23 cellular contexts compared by ENCODE assay signal in the genomic region with DNA sequence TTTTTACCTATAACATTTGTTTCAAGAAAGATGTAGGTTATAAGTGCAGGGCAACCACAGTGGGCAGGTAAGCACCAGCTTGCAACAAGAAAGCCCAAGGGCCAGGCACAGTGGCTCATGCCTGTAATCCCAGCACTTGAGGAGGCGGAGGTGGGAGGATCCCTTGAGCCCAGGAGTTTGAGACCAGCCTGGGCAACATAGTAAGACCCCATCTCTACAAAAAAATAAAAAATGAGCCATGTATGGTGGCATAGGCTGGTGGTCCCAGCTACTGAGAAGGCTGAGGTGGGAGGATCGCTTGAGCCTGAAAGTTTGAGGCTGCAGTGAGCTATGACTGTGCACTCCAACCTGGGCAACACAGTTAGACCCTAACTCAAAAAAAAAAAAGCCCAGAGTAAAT. TPM values are rescaled to one million over a fixed set of nuclear protein-coding genes. Genes with fewer than 3 reads are reported as not detected.
DNase-seq lines count a peak whose midpoint lies in the region; ATAC-seq and TF ChIP-seq lines count a peak whose summit lies in the region.
"Had no signal": no experiment of that assay in that cellular context is flagged by ENCODE, and none has a peak within 500 bp of the region (broad histone marks: within the 10 kb centered on the region; RNA-seq: fewer than 3 reads in every experiment).

No MANE protein-coding gene starts in this region.

- DNase-seq in WTC11 (ENCODE audit: low spot score) (no peak), hepatic stellate cell (ENCODE audit: low spot score) (no peak), putamen (ENCODE audit: low spot score) (no peak)
- no peak for DNase-seq in stimulated activated naive B cell treated with anti-CD40 and anti-IgM and Interleukin-4, amounts not matched to agents 10 μg/mL and 1 μg/mL and 100 μg/mL, for 72 hours
- DNase-seq: 8988T; ACHN; BE2C; C1 segment of cervical spinal cord; CD4-positive, alpha-beta memory T cell; CD4-positive, CD25-positive, alpha-beta regulatory T cell; CD8-positive, alpha-beta memory T cell; COR-L47; DMS 273 treated with DMSO at 0.1 percent for 48 hours; DMS153; DMS53; DMS79; DND-41; EL; GDM1 had no signal

- no peaks in the 10 kb centered on the region for H3K9me3 ChIP-seq in HEK293 (ENCODE audit: control insufficient read depth, insufficient read depth, low read depth, low read length)
- H3K9me3 ChIP-seq: BE2C, BLaER1 had no signal

- no peak for ATAC-seq in WTC11
- no peak for ATAC-seq in stimulated activated naive B cell treated with anti-CD40 and anti-IgM and Interleukin-4, amounts not matched to agents 10 μg/mL and 1 μg/mL and 100 μg/mL, for 72 hours (replicated peaks)
- ATAC-seq: GM12878 had no signal

- POLR2A ChIA-PET in HEK293 (lab: Yijun Ruan, JAX), result no interaction called here
- POLR2A ChIA-PET in WTC11 (lab: Charles Lee), result no interaction called here

- no peaks in the 10 kb centered on the region for H3K9me3 Mint-ChIP-seq in WTC11
- H3K9me3 Mint-ChIP-seq in stimulated activated naive B cell treated with anti-CD40 and anti-IgM and Interleukin-4, amounts not matched to agents 10 μg/mL and 1 μg/mL and 100 μg/mL, for 72 hours, result no peaks in the 10 kb centered on the region
- H3K9me3 Mint-ChIP-seq: CD14-positive monocyte; CD4-positive, alpha-beta memory T cell; CD8-positive, alpha-beta memory T cell had no signal

- no peak overlapping the region for H3K27ac Mint-ChIP-seq in WTC11
- peak overlapping the region; percentile 80 for H3K27ac Mint-ChIP-seq in stimulated activated naive B cell treated with anti-CD40 and anti-IgM and Interleukin-4, amounts not matched to agents 10 μg/mL and 1 μg/mL and 100 μg/mL, for 72 hours
- H3K27ac Mint-ChIP-seq: CD4-positive, CD25-positive, alpha-beta regulatory T cell had no signal

- no peaks in the 10 kb centered on the region for H3K4me1 ChIP-seq in HEK293 (ENCODE audit: control insufficient read depth, insufficient read depth, low read length)
- H3K4me1 ChIP-seq: BLaER1 had no signal

- no peaks in the 10 kb centered on the region for H3K4me1 Mint-ChIP-seq in WTC11
- H3K4me1 Mint-ChIP-seq in stimulated activated naive B cell treated with anti-CD40 and anti-IgM and Interleukin-4, amounts not matched to agents 10 μg/mL and 1 μg/mL and 100 μg/mL, for 72 hours, result peaks cover 4 to 15% of the 10 kb centered on the region in 2 donors

- H3K4me3 Mint-ChIP-seq in WTC11, result no peak overlapping the region
- no peak overlapping the region for H3K4me3 Mint-ChIP-seq in stimulated activated naive B cell treated with anti-CD40 and anti-IgM and Interleukin-4, amounts not matched to agents 10 μg/mL and 1 μg/mL and 100 μg/mL, for 72 hours
- H3K4me3 Mint-ChIP-seq: CD14-positive monocyte; CD4-positive, alpha-beta memory T cell; CD8-positive, alpha-beta memory T cell had no signal

- peaks cover 20% of the 10 kb centered on the region for H3K36me3 Mint-ChIP-seq in WTC11
- peaks cover 36 to 58% of the 10 kb centered on the region in 2 donors for H3K36me3 Mint-ChIP-seq in stimulated activated naive B cell treated with anti-CD40 and anti-IgM and Interleukin-4, amounts not matched to agents 10 μg/mL and 1 μg/mL and 100 μg/mL, for 72 hours

- no peak overlapping the region for H3K27ac ChIP-seq in HEK293 (ENCODE audit: extremely low read depth, low read depth, low read length)
- H3K27ac ChIP-seq: BLaER1 had no signal

- peaks cover 11 to 37% of the 10 kb centered on the region in 2 experiments for H3K36me3 ChIP-seq in HEK293 (ENCODE audit: control insufficient read depth in 2 of 2, insufficient read depth in 1 of 2, low read length in 2 of 2)

- H3K27me3 Mint-ChIP-seq in WTC11 (ENCODE audit: low read depth), result no peaks in the 10 kb centered on the region
- H3K27me3 Mint-ChIP-seq in stimulated activated naive B cell treated with anti-CD40 and anti-IgM and Interleukin-4, amounts not matched to agents 10 μg/mL and 1 μg/mL and 100 μg/mL, for 72 hours, result no peaks in the 10 kb centered on the region
- H3K27me3 Mint-ChIP-seq: CD4-positive, alpha-beta memory T cell; CD4-positive, CD25-positive, alpha-beta regulatory T cell; CD8-positive, alpha-beta memory T cell had no signal

- CTCF ChIA-PET in HEK293 (lab: Yijun Ruan, JAX), result interaction anchor here (0.6 to 0.7 kb wide), 3 partner anchors 22 to 477 kb away, joined by 3 to 4 read pairs (median 3); no protein-coding TSS in a partner anchor
- CTCF ChIA-PET in WTC11 (lab: Charles Lee), result no interaction called here

- TF ChIP-seq CTCF in HEK293 (tag by site-specific recombination; IDR thresholded peaks at IDR 0.05) (no peak), WTC11 (IDR thresholded peaks at IDR 0.05) (no peak)

- H3K4me3 ChIP-seq in HEK293 (ENCODE audit: low read depth, low read length), result no peak overlapping the region
- H3K4me3 ChIP-seq: BLaER1, GM12878 had no signal

TF ChIP-seq in HEK293, 187 proteins besides CTCF, POLR2A, EP300 and RAD21:
- TF ChIP-seq GLIS2 (tag by site-specific recombination; IDR thresholded peaks at IDR 0.05) (no peak), ZNF121 (tag by site-specific recombination; IDR thresholded peaks at IDR 0.05) (peak; percentile 98)
TF ChIP-seq in HEK293: peak in this region for 1.

TF ChIP-seq in WTC11, 78 proteins besides CTCF, POLR2A, EP300 and RAD21:
- TF ChIP-seq, protein P1, sequence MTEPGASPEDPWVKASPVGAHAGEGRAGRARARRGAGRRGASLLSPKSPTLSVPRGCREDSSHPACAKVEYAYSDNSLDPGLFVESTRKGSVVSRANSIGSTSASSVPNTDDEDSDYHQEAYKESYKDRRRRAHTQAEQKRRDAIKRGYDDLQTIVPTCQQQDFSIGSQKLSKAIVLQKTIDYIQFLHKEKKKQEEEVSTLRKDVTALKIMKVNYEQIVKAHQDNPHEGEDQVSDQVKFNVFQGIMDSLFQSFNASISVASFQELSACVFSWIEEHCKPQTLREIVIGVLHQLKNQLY (CRISPR knock-in tag; IDR thresholded peaks at IDR 0.05), result no peak
- TF ChIP-seq NFATC4 (CRISPR knock-in tag; IDR thresholded peaks at IDR 0.05), result no peak
- 0 out of 2 replicates have a peak, but pooled peaks have one; percentile 7 for TF ChIP-seq GTF2I (CRISPR knock-in tag; conservative IDR thresholded peaks at IDR 0.05)
- peak; percentile 86 for TF ChIP-seq ZNF121 (CRISPR knock-in tag; IDR thresholded peaks at IDR 0.05)

RNA-seq across cellular contexts. Expression of a gene that starts 12.8 kb away (rescaled TPM):
- 26.0 to 28.5 TPM (median 27.7 TPM) in 3 replicates for total RNA-seq in WTC11 (2021)

RNA-seq across cellular contexts. Expression of a gene that starts 22.6 kb away (rescaled TPM):
- 64.9 to 66.5 TPM (median 66.3 TPM) in 3 replicates for total RNA-seq in WTC11 (2021)

RNA-seq across cellular contexts. Expression of a gene that starts 33.7 kb away (rescaled TPM):
- 28.6 to 32.3 TPM (median 29.0 TPM) in 3 replicates for total RNA-seq in WTC11 (2021)
